In the genomic region with DNA sequence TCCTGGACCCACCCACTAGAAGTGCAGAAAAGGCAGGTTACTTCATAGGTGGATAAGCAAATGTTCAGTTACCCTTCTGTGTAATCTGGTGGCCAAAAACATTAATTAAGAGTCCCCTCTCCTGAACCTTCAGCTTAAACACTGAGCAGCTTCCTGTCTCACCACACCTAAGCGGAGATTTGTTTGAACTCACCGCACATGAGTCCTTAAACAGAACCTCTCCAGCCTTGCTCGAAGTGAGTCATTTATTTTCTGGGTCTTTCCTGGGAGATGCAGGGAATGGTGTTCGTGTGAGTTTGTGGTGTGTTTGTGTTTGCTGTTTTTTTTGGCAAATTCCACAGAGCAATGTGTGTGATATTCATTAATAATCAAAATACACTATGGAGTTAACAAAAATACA, we compare ENCODE assay signal across 26 cellular contexts.
"Had no signal": no experiment of that assay in that cellular context is flagged by ENCODE, and none has a peak within 500 bp of the region (broad histone marks: within the 10 kb centered on the region; RNA-seq: fewer than 3 reads in every experiment).

No MANE protein-coding gene starts in this region.

- H3K9me3 Mint-ChIP-seq: activated CD8-positive, alpha-beta T cell treated with anti-CD3 and anti-CD28 coated beads for 36 hours; activated naive CD8-positive, alpha-beta T cell treated with anti-CD3 and anti-CD28 coated beads, Interleukin-2, amount 10 ng/mL, durations not matched to agents 7 days and 5 days; activated T-helper 2 cell treated with anti-CD3 and anti-CD28 coated beads, Interferon-gamma antibody, Interleukin-2, Interleukin-4, amounts not matched to agents 10 μg/mL and 5 μg/mL and 100 μg/mL, durations not matched to agents 14 hours and 24 hours and 36 hours; brain; stimulated activated naive CD8-positive, alpha-beta T cell treated with anti-CD3 and anti-CD28 coated beads, Interleukin-15, amount 100 ng/mL, for 72 hours; T-helper 2 cell treated with Interferon-gamma antibody and Interleukin-4, amounts not matched to agents 5 μg/mL and 100 μg/mL, for 36 hours had no signal

- H3K27ac ChIP-seq: dorsolateral prefrontal cortex, skin epidermis, suprapubic skin had no signal

- H3K27me3 Mint-ChIP-seq: progenitor cell of endocrine pancreas; stimulated activated naive CD8-positive, alpha-beta T cell treated with anti-CD3 and anti-CD28 coated beads, Interleukin-15, amount 100 ng/mL, for 72 hours had no signal

- DNase-seq: activated CD4-positive, alpha-beta T cell treated with anti-CD3 and anti-CD28 coated beads for 48 hours; activated CD4-positive, CD25-positive, alpha-beta regulatory T cell; activated CD8-positive, alpha-beta T cell treated with anti-CD3 and anti-CD28 coated beads for 36 hours; activated naive CD4-positive, alpha-beta T cell treated with Interleukin-2 at 50 U/mL for 16 hours; activated naive CD8-positive, alpha-beta T cell treated with anti-CD3 and anti-CD28 coated beads, Interleukin-2, amount 10 ng/mL, durations not matched to agents 7 days and 5 days; activated T-cell treated with anti-CD3 and anti-CD28 coated beads, Interleukin-2, amount 50 U/mL, for 1 hour; central memory CD4-positive, alpha-beta T cell; dorsolateral prefrontal cortex; erythroblast; foreskin melanocyte; glutamatergic neuron; hippocampal formation; midbrain; stimulated activated CD4-positive, alpha-beta T cell treated with anti-CD3 and anti-CD28 coated beads, Interleukin-15, amount 100 ng/mL, for 24 hours; stimulated activated CD4-positive, alpha-beta T cell treated with anti-CD3 and anti-CD28 coated beads, Interleukin-4, amount 100 ng/mL, for 1 hour; stimulated activated naive CD8-positive, alpha-beta T cell treated with anti-CD3 and anti-CD28 coated beads, Interleukin-15, amount 100 ng/mL, for 72 hours; trophoblast cell had no signal

- H3K4me1 Mint-ChIP-seq: stimulated activated naive CD8-positive, alpha-beta T cell treated with anti-CD3 and anti-CD28 coated beads, Interleukin-15, amount 100 ng/mL, for 72 hours had no signal

- H3K27me3 ChIP-seq: suprapubic skin had no signal

- ATAC-seq: activated CD8-positive, alpha-beta T cell treated with anti-CD3 and anti-CD28 coated beads for 36 hours; stimulated activated naive CD8-positive, alpha-beta T cell treated with anti-CD3 and anti-CD28 coated beads, Interleukin-15, amount 100 ng/mL, for 72 hours had no signal

- H3K9me3 ChIP-seq: suprapubic skin had no signal

- H3K36me3 Mint-ChIP-seq: activated naive CD8-positive, alpha-beta T cell treated with anti-CD3 and anti-CD28 coated beads, Interleukin-2, amount 10 ng/mL, durations not matched to agents 7 days and 5 days; brain had no signal

- H3K4me3 ChIP-seq: dorsolateral prefrontal cortex, skin epidermis, suprapubic skin had no signal

- H3K27ac Mint-ChIP-seq: activated CD8-positive, alpha-beta T cell treated with anti-CD3 and anti-CD28 coated beads for 36 hours; activated naive CD8-positive, alpha-beta T cell treated with anti-CD3 and anti-CD28 coated beads, Interleukin-2, amount 10 ng/mL, durations not matched to agents 7 days and 5 days; activated T-helper 2 cell treated with anti-CD3 and anti-CD28 coated beads, Interferon-gamma antibody, Interleukin-2, Interleukin-4, amounts not matched to agents 10 μg/mL and 5 μg/mL and 100 μg/mL, durations not matched to agents 14 hours and 24 hours and 36 hours; brain; progenitor cell of endocrine pancreas; stimulated activated naive CD8-positive, alpha-beta T cell treated with anti-CD3 and anti-CD28 coated beads, Interleukin-15, amount 100 ng/mL, for 72 hours; T-helper 2 cell treated with Interferon-gamma antibody and Interleukin-4, amounts not matched to agents 5 μg/mL and 100 μg/mL, for 36 hours had no signal

- H3K36me3 ChIP-seq: suprapubic skin had no signal

- FAIRE-seq: colon, islet of Langerhans, TTC549 had no signal

- H3K4me3 Mint-ChIP-seq: activated CD8-positive, alpha-beta T cell treated with anti-CD3 and anti-CD28 coated beads for 36 hours; activated naive CD8-positive, alpha-beta T cell treated with anti-CD3 and anti-CD28 coated beads, Interleukin-2, amount 10 ng/mL, durations not matched to agents 7 days and 5 days; brain; stimulated activated naive CD8-positive, alpha-beta T cell treated with anti-CD3 and anti-CD28 coated beads, Interleukin-15, amount 100 ng/mL, for 72 hours; T-helper 2 cell treated with Interferon-gamma antibody and Interleukin-4, amounts not matched to agents 5 μg/mL and 100 μg/mL, for 36 hours had no signal
